ENCODE assay signal across 8 cellular contexts in genomic region chr19:51688665-51689571, GRCh38. TPM values are rescaled to one million over a fixed set of nuclear protein-coding genes. Genes with fewer than 3 reads are reported as not detected.
A peak's percentile ranks its signal among the peaks of the same experiment; 100 is the strongest.
DNase-seq lines count a peak whose midpoint lies in the region; ATAC-seq and TF ChIP-seq lines count a peak whose summit lies in the region.

No MANE protein-coding gene starts in this region.

- peaks cover 20% of the 10 kb centered on the region for H4K20me1 ChIP-seq in neural progenitor cell (ENCODE audit: low read depth)
- no peaks in the 10 kb centered on the region for H4K20me1 ChIP-seq in Karpas-422 (ENCODE audit: insufficient read depth, low read depth, low read length)

- H3F3A ChIP-seq in neural progenitor cell (ENCODE audit: low read depth): peaks cover 31% of the 10 kb centered on the region

- H2AFZ ChIP-seq in neural progenitor cell (replicated peaks) (peak overlapping the region; percentile 81), Karpas-422 (ENCODE audit: low read length) (no peak overlapping the region)

- ATAC-seq in activated naive CD8-positive, alpha-beta T cell treated with anti-CD3 and anti-CD28 coated beads, Interleukin-2, amount 50 U/mL, for 24 hours: no peak
- ATAC-seq in GM18858 (IDR thresholded peaks at IDR 0.05; ENCODE audit: unreplicated experiment): no peak

- no peaks in the 10 kb centered on the region for H3K36me3 Mint-ChIP-seq in activated naive CD4-positive, alpha-beta T cell treated with anti-CD3 and anti-CD28 coated beads for 36 hours (ENCODE audit: low read depth)
- peaks cover 5% of the 10 kb centered on the region for H3K36me3 Mint-ChIP-seq in activated naive CD8-positive, alpha-beta T cell treated with anti-CD3 and anti-CD28 coated beads, Interleukin-2, amount 50 U/mL, for 24 hours (ENCODE audit: low read depth)
- H3K36me3 Mint-ChIP-seq in neural progenitor cell: peaks cover 4% of the 10 kb centered on the region

- H3K27me3 Mint-ChIP-seq in activated naive CD4-positive, alpha-beta T cell treated with anti-CD3 and anti-CD28 coated beads for 36 hours (ENCODE audit: low read depth): no peaks in the 10 kb centered on the region
- H3K27me3 Mint-ChIP-seq in activated naive CD8-positive, alpha-beta T cell treated with anti-CD3 and anti-CD28 coated beads, Interleukin-2, amount 50 U/mL, for 24 hours: peaks cover 21% of the 10 kb centered on the region
- H3K27me3 Mint-ChIP-seq in neural progenitor cell (ENCODE audit: insufficient read depth, low read depth): peaks cover 13% of the 10 kb centered on the region

- intact Hi-C loops in activated naive CD4-positive, alpha-beta T cell treated with anti-CD3 and anti-CD28 coated beads for 36 hours (cut with micrococcal nuclease): no loop called here

- H3K4me3 ChIP-seq in neural progenitor cell (peak overlapping the region; percentile 86), Karpas-422 (ENCODE audit: low read length) (no peak overlapping the region)

- H3K27ac ChIP-seq in neural progenitor cell (peak overlapping the region; percentile 14), Karpas-422 (ENCODE audit: low read length) (no peak overlapping the region)

- H3K79me2 ChIP-seq in neural progenitor cell (ENCODE audit: low read depth): no peaks in the 10 kb centered on the region
- no peaks in the 10 kb centered on the region for H3K79me2 ChIP-seq in Karpas-422 (ENCODE audit: low read length)

- H3K4me2 ChIP-seq in neural progenitor cell (peak overlapping the region; percentile 91), Karpas-422 (ENCODE audit: low read depth, low read length, poor library complexity, severe bottlenecking) (no peak overlapping the region)

- H3K9ac ChIP-seq in neural progenitor cell: no peak overlapping the region
- H3K9ac ChIP-seq in Karpas-422 (ENCODE audit: low read length): no peak overlapping the region

- H3K9me3 Mint-ChIP-seq in activated naive CD4-positive, alpha-beta T cell treated with anti-CD3 and anti-CD28 coated beads for 36 hours: peaks cover 11% of the 10 kb centered on the region
- peaks cover 9% of the 10 kb centered on the region for H3K9me3 Mint-ChIP-seq in activated naive CD8-positive, alpha-beta T cell treated with anti-CD3 and anti-CD28 coated beads, Interleukin-2, amount 50 U/mL, for 24 hours
- H3K9me3 Mint-ChIP-seq in neural progenitor cell: peaks cover 2% of the 10 kb centered on the region

- H3K4me1 Mint-ChIP-seq in activated naive CD4-positive, alpha-beta T cell treated with anti-CD3 and anti-CD28 coated beads for 36 hours (ENCODE audit: low read depth): peaks cover 12% of the 10 kb centered on the region
- H3K4me1 Mint-ChIP-seq in activated naive CD8-positive, alpha-beta T cell treated with anti-CD3 and anti-CD28 coated beads, Interleukin-2, amount 50 U/mL, for 24 hours: peaks cover 14% of the 10 kb centered on the region
- peaks cover 40% of the 10 kb centered on the region for H3K4me1 Mint-ChIP-seq in neural progenitor cell

- CTCF ChIA-PET in activated naive CD4-positive, alpha-beta T cell treated with anti-CD3 and anti-CD28 coated beads for 36 hours (lab: Charles Lee): no interaction called here

- H3K9me2 ChIP-seq in Karpas-422 (replicated peaks; ENCODE audit: insufficient read depth, low read length): no peaks in the 10 kb centered on the region

- no peak for TF ChIP-seq CTCF in neural progenitor cell (IDR thresholded peaks at IDR 0.05)

- peak overlapping the region; percentile 64 for H3K4me3 Mint-ChIP-seq in activated naive CD4-positive, alpha-beta T cell treated with anti-CD3 and anti-CD28 coated beads for 36 hours
- H3K4me3 Mint-ChIP-seq in activated naive CD8-positive, alpha-beta T cell treated with anti-CD3 and anti-CD28 coated beads, Interleukin-2, amount 50 U/mL, for 24 hours: peak overlapping the region; percentile 79
- H3K4me3 Mint-ChIP-seq in neural progenitor cell: peak overlapping the region; percentile 87

- peaks cover 18% of the 10 kb centered on the region for H3K4me1 ChIP-seq in neural progenitor cell
- peaks cover 19% of the 10 kb centered on the region for H3K4me1 ChIP-seq in Karpas-422 (ENCODE audit: low read length)

- peak; percentile 44 for DNase-seq in activated naive CD4-positive, alpha-beta T cell treated with anti-CD3 and anti-CD28 coated beads for 36 hours
- no peak for DNase-seq in activated naive CD4-positive, alpha-beta T cell treated with Interleukin-2 at 50 U/mL for 16 hours
- peak; percentile 86 for DNase-seq in NCI-H2196 treated with DMSO at 0.1 percent for 48 hours (lab: John Stamatoyannopoulos, UW; ENCODE audit: unreplicated experiment)
- peak; percentile 30 for DNase-seq in activated naive CD8-positive, alpha-beta T cell treated with anti-CD3 and anti-CD28 coated beads, Interleukin-2, amount 50 U/mL, for 24 hours
- DNase-seq in glomerular visceral epithelial cell (ENCODE audit: extremely low spot score): peak; percentile 97
- peak; percentile 91 for DNase-seq in neural progenitor cell (ENCODE audit: low spot score)
- DNase-seq in Karpas-422: no peak

- H3K9me3 ChIP-seq in neural progenitor cell (ENCODE audit: low read depth): no peaks in the 10 kb centered on the region
- no peaks in the 10 kb centered on the region for H3K9me3 ChIP-seq in Karpas-422 (ENCODE audit: low read length)

- H3K27me3 ChIP-seq in neural progenitor cell (no peaks in the 10 kb centered on the region), Karpas-422 (ENCODE audit: low read length) (0 out of 2 replicates have a peak, but pooled peaks cover 3% of the 10 kb centered on the region)

- no peak overlapping the region for H3K27ac Mint-ChIP-seq in activated naive CD4-positive, alpha-beta T cell treated with anti-CD3 and anti-CD28 coated beads for 36 hours
- peak overlapping the region; percentile 80 for H3K27ac Mint-ChIP-seq in activated naive CD8-positive, alpha-beta T cell treated with anti-CD3 and anti-CD28 coated beads, Interleukin-2, amount 50 U/mL, for 24 hours
- peak overlapping the region; percentile 80 for H3K27ac Mint-ChIP-seq in neural progenitor cell

- H3K36me3 ChIP-seq in neural progenitor cell (no peaks in the 10 kb centered on the region), Karpas-422 (ENCODE audit: insufficient read depth, low read length) (no peaks in the 10 kb centered on the region)

RNA-seq across cellular contexts. Expression of gene SPACA6, which starts 4.2 kb away (rescaled TPM):
- 1 to 10 TPM; 5.8 to 6.6 TPM for total RNA-seq in activated naive CD4-positive, alpha-beta T cell treated with anti-CD3 and anti-CD28 coated beads for 36 hours
- total RNA-seq in neural progenitor cell (ENCODE audit: low replicate concordance): 6.9 and 12.0 TPM in 2 replicates
- 20.7 and 49.8 TPM in 2 replicates for total RNA-seq in Karpas-422 (2014; rRNA removed; shearing (Covaris generic); ENCODE audit: low replicate concordance)

RNA-seq across cellular contexts. Expression of gene HAS1, which starts 34.9 kb away (rescaled TPM):
- total RNA-seq in activated naive CD4-positive, alpha-beta T cell treated with anti-CD3 and anti-CD28 coated beads for 36 hours: not detected
- 0.37 and 0.69 TPM in 2 replicates for total RNA-seq in neural progenitor cell (ENCODE audit: low replicate concordance)
- total RNA-seq in Karpas-422 (2014; rRNA removed; shearing (Covaris generic); ENCODE audit: low replicate concordance): not detected in 2 replicates

RNA-seq across cellular contexts. Expression of gene SIGLEC14, which starts 42.3 kb away (rescaled TPM):
- not detected for total RNA-seq in activated naive CD4-positive, alpha-beta T cell treated with anti-CD3 and anti-CD28 coated beads for 36 hours
- total RNA-seq in neural progenitor cell (ENCODE audit: low replicate concordance): not detected in 2 replicates
- 1.0 TPM in 1 of 2 replicates, not detected in the other for total RNA-seq in Karpas-422 (2014; rRNA removed; shearing (Covaris generic); ENCODE audit: low replicate concordance)

RNA-seq across cellular contexts. Expression of gene SIGLEC5, which starts 58.7 kb away (rescaled TPM):
- total RNA-seq in activated naive CD4-positive, alpha-beta T cell treated with anti-CD3 and anti-CD28 coated beads for 36 hours: under 1 TPM in 1 of 2 experiments, not detected in 1; 0.12 TPM
- total RNA-seq in neural progenitor cell (ENCODE audit: low replicate concordance): not detected in 2 replicates
- total RNA-seq in Karpas-422 (2014; rRNA removed; shearing (Covaris generic); ENCODE audit: low replicate concordance): not detected in 2 replicates

Comparison
In these comparisons a context has a peak if more than half of its experiments do, and no peak if none do; other contexts are left out.
1. DNase-seq: peak in activated naive CD4-positive, alpha-beta T cell treated with anti-CD3 and anti-CD28 coated beads for 36 hours (single experiment), NCI-H2196 treated with DMSO at 0.1 percent for 48 hours (single experiment), activated naive CD8-positive, alpha-beta T cell treated with anti-CD3 and anti-CD28 coated beads, Interleukin-2, amount 50 U/mL, for 24 hours (single experiment), glomerular visceral epithelial cell (single experiment) and neural progenitor cell (single experiment); none in activated naive CD4-positive, alpha-beta T cell treated with Interleukin-2 at 50 U/mL for 16 hours (single experiment) and Karpas-422 (single experiment).
2. Peak in every context shown above with its lines, with median percentiles within 50 percentile points of each other: H3K4me3 Mint-ChIP-seq.